10 cellular contexts compared by ENCODE assay signal in genomic region chr12:14577344-14577743, GRCh38. TPM values are rescaled to one million over a fixed set of nuclear protein-coding genes. Genes with fewer than 3 reads are reported as not detected.
DNase-seq lines count a peak whose midpoint lies in the region; ATAC-seq and TF ChIP-seq lines count a peak whose summit lies in the region.
"Had no signal": no experiment of that assay in that cellular context is flagged by ENCODE, and none has a peak within 500 bp of the region (broad histone marks: within the 10 kb centered on the region; RNA-seq: fewer than 3 reads in every experiment).

No MANE protein-coding gene starts in this region.

- peaks cover 2% of the 10 kb centered on the region for H3K27me3 Mint-ChIP-seq in CD8-positive, alpha-beta T cell (ENCODE audit: low read depth)
- H3K27me3 Mint-ChIP-seq in activated T-cell treated with anti-CD3 and anti-CD28 coated beads, Interleukin-2, amount 50 U/mL, for 24 hours: peaks cover 4% of the 10 kb centered on the region

- TF ChIP-seq CTCF in CD8-positive, alpha-beta T cell (IDR thresholded peaks at IDR 0.05): no peak
- TF ChIP-seq CTCF in epithelial cell of esophagus (IDR thresholded peaks at IDR 0.05; ENCODE audit: insufficient read depth, low read depth, low read length, missing control alignments): no peak

- intact Hi-C loops in CD8-positive, alpha-beta T cell (cut with DNase I, micrococcal nuclease): no loop called here
- intact Hi-C loops in right cardiac atrium (cut with DNase I): no loop called here

- no peaks in the 10 kb centered on the region for H3K36me3 Mint-ChIP-seq in CD8-positive, alpha-beta T cell
- no peaks in the 10 kb centered on the region for H3K36me3 Mint-ChIP-seq in activated T-cell treated with anti-CD3 and anti-CD28 coated beads, Interleukin-2, amount 50 U/mL, for 24 hours (ENCODE audit: low read depth)

- 86% methylated on average over 1 of the region's 1 CpG for WGBS in right cardiac atrium

- H3K27ac ChIP-seq in CD8-positive, alpha-beta T cell (ENCODE audit: low read depth, low read length): no peak overlapping the region
- H3K27ac ChIP-seq in right cardiac atrium (ENCODE audit: low read length): no peak overlapping the region

- peaks cover 13% of the 10 kb centered on the region for H3K4me1 ChIP-seq in CD8-positive, alpha-beta T cell (ENCODE audit: insufficient read depth, low read length)
- H3K4me1 ChIP-seq in right cardiac atrium (ENCODE audit: control insufficient read depth, insufficient read depth, low read length): no peaks in the 10 kb centered on the region

- H3K27me3 ChIP-seq in CD8-positive, alpha-beta T cell (ENCODE audit: insufficient read depth, low read length): no peaks in the 10 kb centered on the region
- H3K27me3 ChIP-seq in right cardiac atrium (ENCODE audit: control insufficient read depth, insufficient read depth): no peaks in the 10 kb centered on the region
- no peaks in the 10 kb centered on the region for H3K27me3 ChIP-seq in H7 (ENCODE audit: control insufficient read depth, insufficient read depth, low read length)

- ATAC-seq in CD8-positive, alpha-beta T cell: peak; percentile 73
- ATAC-seq in GM21576 (IDR thresholded peaks at IDR 0.05; ENCODE audit: unreplicated experiment) (peak; percentile 60), right cardiac atrium (no peak)

- CTCF ChIA-PET in CD8-positive, alpha-beta T cell (lab: Charles Lee): no interaction called here

- no peaks in the 10 kb centered on the region for H3K9me3 Mint-ChIP-seq in CD8-positive, alpha-beta T cell
- no peaks in the 10 kb centered on the region for H3K9me3 Mint-ChIP-seq in activated T-cell treated with anti-CD3 and anti-CD28 coated beads, Interleukin-2, amount 50 U/mL, for 24 hours

- DNase-seq in CD8-positive, alpha-beta T cell: no peak
- peak; percentile 0 to 2 for DNase-seq in Kasumi-1 (lab: John Stamatoyannopoulos, UW)
- peak; percentile 16 for DNase-seq in epithelial cell of esophagus (ENCODE audit: low read depth)
- no peak for DNase-seq in UCSD-AML1 (lab: John Stamatoyannopoulos, UW; ENCODE audit: unreplicated experiment)
- DNase-seq in activated T-cell treated with anti-CD3 and anti-CD28 coated beads, Interleukin-2, amount 50 U/mL, for 24 hours: no peak
- DNase-seq in right cardiac atrium: no peak
- no peak for DNase-seq in H7
- DNase-seq: NCI-H1930 had no signal

- POLR2A ChIA-PET in CD8-positive, alpha-beta T cell (lab: Charles Lee): no interaction called here

- peak overlapping the region; percentile 34 for H3K27ac Mint-ChIP-seq in CD8-positive, alpha-beta T cell
- no peak overlapping the region for H3K27ac Mint-ChIP-seq in activated T-cell treated with anti-CD3 and anti-CD28 coated beads, Interleukin-2, amount 50 U/mL, for 24 hours

- H3K9me3 ChIP-seq in CD8-positive, alpha-beta T cell (ENCODE audit: low read length): no peaks in the 10 kb centered on the region
- no peaks in the 10 kb centered on the region for H3K9me3 ChIP-seq in right cardiac atrium (ENCODE audit: control insufficient read depth, low read length)

- no peaks in the 10 kb centered on the region for H3K36me3 ChIP-seq in CD8-positive, alpha-beta T cell (ENCODE audit: insufficient read depth, low read length)
- no peaks in the 10 kb centered on the region for H3K36me3 ChIP-seq in H7 (replicated peaks; ENCODE audit: control insufficient read depth, insufficient read depth, low read length)

- H3K4me3 Mint-ChIP-seq in CD8-positive, alpha-beta T cell: peak overlapping the region; percentile 29
- H3K4me3 Mint-ChIP-seq in activated T-cell treated with anti-CD3 and anti-CD28 coated beads, Interleukin-2, amount 50 U/mL, for 24 hours: no peak overlapping the region

- peaks cover 26% of the 10 kb centered on the region for H3K4me1 Mint-ChIP-seq in CD8-positive, alpha-beta T cell (ENCODE audit: low read depth)
- peaks cover 19% of the 10 kb centered on the region for H3K4me1 Mint-ChIP-seq in activated T-cell treated with anti-CD3 and anti-CD28 coated beads, Interleukin-2, amount 50 U/mL, for 24 hours (ENCODE audit: low read depth)

- H3K4me3 ChIP-seq in CD8-positive, alpha-beta T cell (ENCODE audit: low read depth, low read length): no peak overlapping the region
- H3K4me3 ChIP-seq in epithelial cell of esophagus (ENCODE audit: low read length) (no peak overlapping the region), right cardiac atrium (ENCODE audit: low read length) (no peak overlapping the region), H7 (ENCODE audit: insufficient read depth, low read depth, low read length) (no peak overlapping the region)

RNA-seq across cellular contexts. Expression of gene PLBD1, which starts 9.7 kb away (rescaled TPM):
- not detected for total RNA-seq in CD8-positive, alpha-beta T cell
- 10 to 100 TPM; 22.1 to 30.9 (median 23.9) TPM for total RNA-seq in right cardiac atrium
- polyA plus RNA-seq in right cardiac atrium: 12.7 TPM
- total RNA-seq in H7 (2014; rRNA removed; shearing (Covaris generic)): 42.1 and 43.8 TPM in 2 replicates
- total RNA-seq: T-helper 2 cell treated with Interferon-gamma antibody and Interleukin-4, amounts not matched to agents 100 ng/mL and 5 ng/mL, for 36 hours had no signal

Comparison
In these comparisons a context has a peak if more than half of its experiments do, and no peak if none do; other contexts are left out.
1. ATAC-seq: peak in CD8-positive, alpha-beta T cell (single experiment) and GM21576 (single experiment); none in right cardiac atrium (0 of 2).
2. DNase-seq: peak in Kasumi-1 (2 of 2) and epithelial cell of esophagus (single experiment); none in CD8-positive, alpha-beta T cell (0 of 7), UCSD-AML1 (single experiment), activated T-cell treated with anti-CD3 and anti-CD28 coated beads, Interleukin-2, amount 50 U/mL, for 24 hours (single experiment), right cardiac atrium (0 of 3) and H7 (single experiment).
3. RNA of gene PLBD1, which starts 9.7 kb away (total RNA-seq): 42.1 to 43.8 TPM in H7 and 22.1 to 30.9 TPM in right cardiac atrium; not detected in CD8-positive, alpha-beta T cell; every median in the first group is over 10 times any median in the second.